In genomic region chr5:2995035-2995434, GRCh38 we compare ENCODE assay signal across 17 cellular contexts.
DNase-seq lines count a peak whose midpoint lies in the region; ATAC-seq and TF ChIP-seq lines count a peak whose summit lies in the region.
"Had no signal": no experiment of that assay in that cellular context is flagged by ENCODE, and none has a peak within 500 bp of the region (broad histone marks: within the 10 kb centered on the region; RNA-seq: fewer than 3 reads in every experiment).

No MANE protein-coding gene starts in this region.

- no peak overlapping the region for H3K4me3 ChIP-seq in esophagus muscularis mucosa
- H3K4me3 ChIP-seq: A549; BLaER1 treated with 17β-estradiol and CSF1 and Interleukin-3, amounts not matched to agents 10 nM and 100 nM had no signal

- DNase-seq in activated CD4-positive, alpha-beta T cell treated with anti-CD3 and anti-CD28 coated beads, Interleukin-2, amount 10 ng/mL, durations not matched to agents 24 days and 14 days, result peak; percentile 4
- DNase-seq in activated CD4-positive, alpha-beta T cell treated with anti-CD3 and anti-CD28 coated beads for 36 hours, result no peak
- DNase-seq in esophagus muscularis mucosa (ENCODE audit: extremely low spot score) (peak; percentile 68), osteocyte (ENCODE audit: extremely low spot score, unreplicated experiment) (peak; percentile 53), AML-193 (lab: John Stamatoyannopoulos, UW) (no peak)
- DNase-seq in stimulated activated naive B cell treated with anti-CD40 and anti-IgM and Interleukin-4, amounts not matched to agents 10 μg/mL and 1 μg/mL and 100 μg/mL, for 72 hours, result no peak
- DNase-seq: Caco-2; Calu3; CD4-positive, alpha-beta T cell; CD8-positive, alpha-beta T cell; DMS79 treated with DMSO at 0.1 percent for 48 hours; GF-D8 had no signal

- no peaks in the 10 kb centered on the region for H3K36me3 ChIP-seq in esophagus muscularis mucosa
- H3K36me3 ChIP-seq: BLaER1 treated with 17β-estradiol and CSF1 and Interleukin-3, amounts not matched to agents 10 nM and 100 nM had no signal

- intact Hi-C loops in activated CD4-positive, alpha-beta T cell treated with anti-CD3 and anti-CD28 coated beads, Interleukin-2, amount 10 ng/mL, durations not matched to agents 24 days and 14 days (cut with micrococcal nuclease), result no loop called here
- intact Hi-C loops in activated CD4-positive, alpha-beta T cell treated with anti-CD3 and anti-CD28 coated beads for 36 hours (cut with DNase I, micrococcal nuclease), result no loop called here
- intact Hi-C loops in esophagus muscularis mucosa (cut with DNase I), result no loop called here

- no peak for TF ChIP-seq EP300 in esophagus muscularis mucosa (IDR thresholded peaks at IDR 0.05)

- no peaks in the 10 kb centered on the region for H3K27me3 Mint-ChIP-seq in activated CD4-positive, alpha-beta T cell treated with anti-CD3 and anti-CD28 coated beads, Interleukin-2, amount 10 ng/mL, durations not matched to agents 24 days and 14 days
- no peaks in the 10 kb centered on the region for H3K27me3 Mint-ChIP-seq in activated CD4-positive, alpha-beta T cell treated with anti-CD3 and anti-CD28 coated beads for 36 hours
- no peaks in the 10 kb centered on the region for H3K27me3 Mint-ChIP-seq in osteocyte (ENCODE audit: unreplicated experiment)
- no peaks in the 10 kb centered on the region for H3K27me3 Mint-ChIP-seq in stimulated activated naive B cell treated with anti-CD40 and anti-IgM and Interleukin-4, amounts not matched to agents 10 μg/mL and 1 μg/mL and 100 μg/mL, for 72 hours
- H3K27me3 Mint-ChIP-seq: B cell; CD4-positive, alpha-beta T cell had no signal

- H3K9me3 ChIP-seq in esophagus muscularis mucosa, result no peaks in the 10 kb centered on the region
- H3K9me3 ChIP-seq: A549; BLaER1 treated with 17β-estradiol and CSF1 and Interleukin-3, amounts not matched to agents 10 nM and 100 nM; Caco-2 had no signal

- no peaks in the 10 kb centered on the region for H3K4me1 ChIP-seq in esophagus muscularis mucosa
- H3K4me1 ChIP-seq: A549; BLaER1 treated with 17β-estradiol and CSF1 and Interleukin-3, amounts not matched to agents 10 nM and 100 nM; Caco-2 had no signal

- H3K27me3 ChIP-seq in esophagus muscularis mucosa, result peaks cover 0 to 19% (median 0%) of the 10 kb centered on the region in 4 donors
- H3K27me3 ChIP-seq: BLaER1 treated with 17β-estradiol and CSF1 and Interleukin-3, amounts not matched to agents 10 nM and 100 nM had no signal

- no peak overlapping the region for H3K27ac Mint-ChIP-seq in activated CD4-positive, alpha-beta T cell treated with anti-CD3 and anti-CD28 coated beads, Interleukin-2, amount 10 ng/mL, durations not matched to agents 24 days and 14 days
- no peak overlapping the region for H3K27ac Mint-ChIP-seq in activated CD4-positive, alpha-beta T cell treated with anti-CD3 and anti-CD28 coated beads for 36 hours
- no peak overlapping the region for H3K27ac Mint-ChIP-seq in osteocyte (ENCODE audit: unreplicated experiment)
- H3K27ac Mint-ChIP-seq in stimulated activated naive B cell treated with anti-CD40 and anti-IgM and Interleukin-4, amounts not matched to agents 10 μg/mL and 1 μg/mL and 100 μg/mL, for 72 hours, result no peak overlapping the region
- H3K27ac Mint-ChIP-seq: B cell; CD4-positive, alpha-beta T cell; CD8-positive, alpha-beta T cell had no signal

- H3K4me3 Mint-ChIP-seq in activated CD4-positive, alpha-beta T cell treated with anti-CD3 and anti-CD28 coated beads, Interleukin-2, amount 10 ng/mL, durations not matched to agents 24 days and 14 days, result no peak overlapping the region
- H3K4me3 Mint-ChIP-seq in activated CD4-positive, alpha-beta T cell treated with anti-CD3 and anti-CD28 coated beads for 36 hours, result no peak overlapping the region
- H3K4me3 Mint-ChIP-seq in osteocyte (ENCODE audit: unreplicated experiment), result no peak overlapping the region
- no peak overlapping the region for H3K4me3 Mint-ChIP-seq in stimulated activated naive B cell treated with anti-CD40 and anti-IgM and Interleukin-4, amounts not matched to agents 10 μg/mL and 1 μg/mL and 100 μg/mL, for 72 hours
- H3K4me3 Mint-ChIP-seq: B cell; CD4-positive, alpha-beta T cell; CD8-positive, alpha-beta T cell had no signal

- POLR2A ChIA-PET in activated CD4-positive, alpha-beta T cell treated with anti-CD3 and anti-CD28 coated beads for 36 hours (lab: Charles Lee), result no interaction called here

- CTCF ChIA-PET in activated CD4-positive, alpha-beta T cell treated with anti-CD3 and anti-CD28 coated beads for 36 hours (lab: Charles Lee), result interaction anchor here (1.3 kb wide), 1 partner anchor 23 kb away, joined by 4 read pairs; no protein-coding TSS in a partner anchor

- no peak for TF ChIP-seq POLR2A in esophagus muscularis mucosa (IDR thresholded peaks at IDR 0.05; ENCODE audit: low read depth)

- no peaks in the 10 kb centered on the region for H3K36me3 Mint-ChIP-seq in activated CD4-positive, alpha-beta T cell treated with anti-CD3 and anti-CD28 coated beads, Interleukin-2, amount 10 ng/mL, durations not matched to agents 24 days and 14 days (ENCODE audit: low read depth)
- H3K36me3 Mint-ChIP-seq in activated CD4-positive, alpha-beta T cell treated with anti-CD3 and anti-CD28 coated beads for 36 hours (ENCODE audit: low read depth), result no peaks in the 10 kb centered on the region
- no peaks in the 10 kb centered on the region for H3K36me3 Mint-ChIP-seq in osteocyte (ENCODE audit: unreplicated experiment)
- no peaks in the 10 kb centered on the region for H3K36me3 Mint-ChIP-seq in stimulated activated naive B cell treated with anti-CD40 and anti-IgM and Interleukin-4, amounts not matched to agents 10 μg/mL and 1 μg/mL and 100 μg/mL, for 72 hours
- H3K36me3 Mint-ChIP-seq: CD8-positive, alpha-beta T cell had no signal

- WGBS in esophagus muscularis mucosa, result 86% methylated on average over 5 of the region's 5 CpGs

- H3K27ac ChIP-seq in esophagus muscularis mucosa (replicated peaks in 1 of 4), result no peak overlapping the region
- H3K27ac ChIP-seq: 22Rv1; A549; BLaER1 treated with 17β-estradiol and CSF1 and Interleukin-3, amounts not matched to agents 10 nM and 100 nM; C4-2B had no signal

- H3K9me3 Mint-ChIP-seq in activated CD4-positive, alpha-beta T cell treated with anti-CD3 and anti-CD28 coated beads, Interleukin-2, amount 10 ng/mL, durations not matched to agents 24 days and 14 days, result peaks cover 4% of the 10 kb centered on the region
- peaks cover 2% of the 10 kb centered on the region for H3K9me3 Mint-ChIP-seq in activated CD4-positive, alpha-beta T cell treated with anti-CD3 and anti-CD28 coated beads for 36 hours (ENCODE audit: low read depth)
- H3K9me3 Mint-ChIP-seq in osteocyte (ENCODE audit: unreplicated experiment), result peaks cover 38% of the 10 kb centered on the region
- H3K9me3 Mint-ChIP-seq in stimulated activated naive B cell treated with anti-CD40 and anti-IgM and Interleukin-4, amounts not matched to agents 10 μg/mL and 1 μg/mL and 100 μg/mL, for 72 hours, result peaks cover 2 to 7% of the 10 kb centered on the region in 2 donors
- H3K9me3 Mint-ChIP-seq: CD4-positive, alpha-beta T cell had no signal

- no peak for ATAC-seq in activated CD4-positive, alpha-beta T cell treated with anti-CD3 and anti-CD28 coated beads for 36 hours
- no peak for ATAC-seq in stimulated activated naive B cell treated with anti-CD40 and anti-IgM and Interleukin-4, amounts not matched to agents 10 μg/mL and 1 μg/mL and 100 μg/mL, for 72 hours (replicated peaks)
- ATAC-seq: A549; CD8-positive, alpha-beta T cell had no signal

- no peaks in the 10 kb centered on the region for H3K4me1 Mint-ChIP-seq in activated CD4-positive, alpha-beta T cell treated with anti-CD3 and anti-CD28 coated beads, Interleukin-2, amount 10 ng/mL, durations not matched to agents 24 days and 14 days
- H3K4me1 Mint-ChIP-seq in activated CD4-positive, alpha-beta T cell treated with anti-CD3 and anti-CD28 coated beads for 36 hours, result no peaks in the 10 kb centered on the region
- H3K4me1 Mint-ChIP-seq in osteocyte (ENCODE audit: unreplicated experiment), result no peaks in the 10 kb centered on the region
- no peaks in the 10 kb centered on the region for H3K4me1 Mint-ChIP-seq in stimulated activated naive B cell treated with anti-CD40 and anti-IgM and Interleukin-4, amounts not matched to agents 10 μg/mL and 1 μg/mL and 100 μg/mL, for 72 hours
- H3K4me1 Mint-ChIP-seq: B cell had no signal

- TF ChIP-seq CTCF in esophagus muscularis mucosa (IDR thresholded peaks at IDR 0.05) (no peak), osteocyte (IDR thresholded peaks at IDR 0.05) (no peak)

Comparison
In these comparisons a context has a peak if more than half of its experiments do, and no peak if none do; other contexts are left out.
1. DNase-seq: peak in activated CD4-positive, alpha-beta T cell treated with anti-CD3 and anti-CD28 coated beads, Interleukin-2, amount 10 ng/mL, durations not matched to agents 24 days and 14 days (single experiment), esophagus muscularis mucosa (single experiment) and osteocyte (single experiment); none in activated CD4-positive, alpha-beta T cell treated with anti-CD3 and anti-CD28 coated beads for 36 hours (single experiment), AML-193 (0 of 2) and stimulated activated naive B cell treated with anti-CD40 and anti-IgM and Interleukin-4, amounts not matched to agents 10 μg/mL and 1 μg/mL and 100 μg/mL, for 72 hours (single experiment).